2 cellular contexts compared by ENCODE assay signal in the genomic region with DNA sequence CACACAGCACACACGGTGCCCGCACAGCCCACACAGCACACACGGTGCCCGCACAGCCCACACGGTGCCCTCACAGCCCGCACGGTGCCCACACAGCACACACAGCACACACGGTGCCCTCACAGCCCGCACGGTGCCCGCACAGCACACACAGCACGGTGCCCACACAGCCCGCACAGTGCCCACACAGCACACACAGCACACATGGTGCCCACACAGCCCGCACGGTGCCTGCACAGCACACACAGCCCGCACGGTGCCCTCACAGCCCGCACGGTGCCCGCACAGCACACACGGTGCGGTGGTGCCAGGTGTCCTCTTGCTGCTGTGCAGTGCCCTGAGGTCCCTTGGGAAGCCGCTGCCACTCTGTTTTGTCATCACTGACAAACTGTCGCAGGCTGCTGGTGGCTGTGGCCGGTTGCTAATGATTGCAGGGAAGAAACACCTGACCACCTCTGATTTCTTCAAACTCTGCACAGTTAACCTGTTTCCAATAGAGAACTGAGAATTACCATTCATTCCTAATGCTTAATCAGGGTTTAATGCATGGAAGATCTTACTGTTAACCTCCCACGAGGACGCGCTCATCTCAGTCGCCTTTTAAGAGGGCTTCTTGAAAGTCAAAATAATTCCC.
TF ChIP-seq lines count a peak whose summit lies in the region.

No MANE protein-coding gene starts in this region.

TF ChIP-seq in A549, 52 proteins besides CTCF, POLR2A, EP300 and RAD21 (continued from another document):
- TF ChIP-seq, protein P1, sequence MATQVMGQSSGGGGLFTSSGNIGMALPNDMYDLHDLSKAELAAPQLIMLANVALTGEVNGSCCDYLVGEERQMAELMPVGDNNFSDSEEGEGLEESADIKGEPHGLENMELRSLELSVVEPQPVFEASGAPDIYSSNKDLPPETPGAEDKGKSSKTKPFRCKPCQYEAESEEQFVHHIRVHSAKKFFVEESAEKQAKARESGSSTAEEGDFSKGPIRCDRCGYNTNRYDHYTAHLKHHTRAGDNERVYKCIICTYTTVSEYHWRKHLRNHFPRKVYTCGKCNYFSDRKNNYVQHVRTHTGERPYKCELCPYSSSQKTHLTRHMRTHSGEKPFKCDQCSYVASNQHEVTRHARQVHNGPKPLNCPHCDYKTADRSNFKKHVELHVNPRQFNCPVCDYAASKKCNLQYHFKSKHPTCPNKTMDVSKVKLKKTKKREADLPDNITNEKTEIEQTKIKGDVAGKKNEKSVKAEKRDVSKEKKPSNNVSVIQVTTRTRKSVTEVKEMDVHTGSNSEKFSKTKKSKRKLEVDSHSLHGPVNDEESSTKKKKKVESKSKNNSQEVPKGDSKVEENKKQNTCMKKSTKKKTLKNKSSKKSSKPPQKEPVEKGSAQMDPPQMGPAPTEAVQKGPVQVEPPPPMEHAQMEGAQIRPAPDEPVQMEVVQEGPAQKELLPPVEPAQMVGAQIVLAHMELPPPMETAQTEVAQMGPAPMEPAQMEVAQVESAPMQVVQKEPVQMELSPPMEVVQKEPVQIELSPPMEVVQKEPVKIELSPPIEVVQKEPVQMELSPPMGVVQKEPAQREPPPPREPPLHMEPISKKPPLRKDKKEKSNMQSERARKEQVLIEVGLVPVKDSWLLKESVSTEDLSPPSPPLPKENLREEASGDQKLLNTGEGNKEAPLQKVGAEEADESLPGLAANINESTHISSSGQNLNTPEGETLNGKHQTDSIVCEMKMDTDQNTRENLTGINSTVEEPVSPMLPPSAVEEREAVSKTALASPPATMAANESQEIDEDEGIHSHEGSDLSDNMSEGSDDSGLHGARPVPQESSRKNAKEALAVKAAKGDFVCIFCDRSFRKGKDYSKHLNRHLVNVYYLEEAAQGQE (IDR thresholded peaks at IDR 0.05) = no peak
- TF ChIP-seq, protein P2, sequence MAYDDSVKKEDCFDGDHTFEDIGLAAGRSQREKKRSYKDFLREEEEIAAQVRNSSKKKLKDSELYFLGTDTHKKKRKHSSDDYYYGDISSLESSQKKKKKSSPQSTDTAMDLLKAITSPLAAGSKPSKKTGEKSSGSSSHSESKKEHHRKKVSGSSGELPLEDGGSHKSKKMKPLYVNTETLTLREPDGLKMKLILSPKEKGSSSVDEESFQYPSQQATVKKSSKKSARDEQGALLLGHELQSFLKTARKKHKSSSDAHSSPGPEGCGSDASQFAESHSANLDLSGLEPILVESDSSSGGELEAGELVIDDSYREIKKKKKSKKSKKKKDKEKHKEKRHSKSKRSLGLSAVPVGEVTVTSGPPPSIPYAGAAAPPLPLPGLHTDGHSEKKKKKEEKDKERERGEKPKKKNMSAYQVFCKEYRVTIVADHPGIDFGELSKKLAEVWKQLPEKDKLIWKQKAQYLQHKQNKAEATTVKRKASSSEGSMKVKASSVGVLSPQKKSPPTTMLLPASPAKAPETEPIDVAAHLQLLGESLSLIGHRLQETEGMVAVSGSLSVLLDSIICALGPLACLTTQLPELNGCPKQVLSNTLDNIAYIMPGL (CRISPR knock-in tag; IDR thresholded peaks at IDR 0.05; ENCODE audit: borderline replicate concordance) = no peak
- TF ChIP-seq NR3C1 (IDR thresholded peaks at IDR 0.05) = no peak
- TF ChIP-seq HEYL (CRISPR knock-in tag; IDR thresholded peaks at IDR 0.05) = no peak
- TF ChIP-seq MAZ (IDR thresholded peaks at IDR 0.05; ENCODE audit: borderline replicate concordance, low read depth, low read length) = no peak
- no peak for TF ChIP-seq SREBF2 (IDR thresholded peaks at IDR 0.05)
- no peak for TF ChIP-seq MYC (IDR thresholded peaks at IDR 0.05; ENCODE audit: borderline replicate concordance, low read length)
- no peak for TF ChIP-seq GATA3 (IDR thresholded peaks at IDR 0.05; ENCODE audit: borderline replicate concordance)
- TF ChIP-seq, protein P3, sequence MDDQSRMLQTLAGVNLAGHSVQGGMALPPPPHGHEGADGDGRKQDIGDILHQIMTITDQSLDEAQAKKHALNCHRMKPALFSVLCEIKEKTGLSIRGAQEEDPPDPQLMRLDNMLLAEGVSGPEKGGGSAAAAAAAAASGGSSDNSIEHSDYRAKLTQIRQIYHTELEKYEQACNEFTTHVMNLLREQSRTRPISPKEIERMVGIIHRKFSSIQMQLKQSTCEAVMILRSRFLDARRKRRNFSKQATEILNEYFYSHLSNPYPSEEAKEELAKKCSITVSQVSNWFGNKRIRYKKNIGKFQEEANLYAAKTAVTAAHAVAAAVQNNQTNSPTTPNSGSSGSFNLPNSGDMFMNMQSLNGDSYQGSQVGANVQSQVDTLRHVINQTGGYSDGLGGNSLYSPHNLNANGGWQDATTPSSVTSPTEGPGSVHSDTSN (IDR thresholded peaks at IDR 0.05) = no peak
- no peak for TF ChIP-seq CBX2 (IDR thresholded peaks at IDR 0.05; ENCODE audit: borderline replicate concordance, low read depth)
- no peak for TF ChIP-seq JUNB (IDR thresholded peaks at IDR 0.05)
- no peak for TF ChIP-seq TP53 (CRISPR knock-in tag; IDR thresholded peaks at IDR 0.05)
- TF ChIP-seq ZC3H11A (IDR thresholded peaks at IDR 0.05) = no peak
- no peak for TF ChIP-seq NFE2L2 (conservative IDR thresholded peaks at IDR 0.05; ENCODE audit: low read length)

TF ChIP-seq in H1, 55 proteins besides CTCF, POLR2A, EP300 and RAD21 (continued from another document):
- no peak for TF ChIP-seq TEAD4 (IDR thresholded peaks at IDR 0.05; ENCODE audit: low read depth, low read length)
TF ChIP-seq in H1: peak in this region for 0.
